8 cellular contexts compared by ENCODE assay signal in the genomic region with DNA sequence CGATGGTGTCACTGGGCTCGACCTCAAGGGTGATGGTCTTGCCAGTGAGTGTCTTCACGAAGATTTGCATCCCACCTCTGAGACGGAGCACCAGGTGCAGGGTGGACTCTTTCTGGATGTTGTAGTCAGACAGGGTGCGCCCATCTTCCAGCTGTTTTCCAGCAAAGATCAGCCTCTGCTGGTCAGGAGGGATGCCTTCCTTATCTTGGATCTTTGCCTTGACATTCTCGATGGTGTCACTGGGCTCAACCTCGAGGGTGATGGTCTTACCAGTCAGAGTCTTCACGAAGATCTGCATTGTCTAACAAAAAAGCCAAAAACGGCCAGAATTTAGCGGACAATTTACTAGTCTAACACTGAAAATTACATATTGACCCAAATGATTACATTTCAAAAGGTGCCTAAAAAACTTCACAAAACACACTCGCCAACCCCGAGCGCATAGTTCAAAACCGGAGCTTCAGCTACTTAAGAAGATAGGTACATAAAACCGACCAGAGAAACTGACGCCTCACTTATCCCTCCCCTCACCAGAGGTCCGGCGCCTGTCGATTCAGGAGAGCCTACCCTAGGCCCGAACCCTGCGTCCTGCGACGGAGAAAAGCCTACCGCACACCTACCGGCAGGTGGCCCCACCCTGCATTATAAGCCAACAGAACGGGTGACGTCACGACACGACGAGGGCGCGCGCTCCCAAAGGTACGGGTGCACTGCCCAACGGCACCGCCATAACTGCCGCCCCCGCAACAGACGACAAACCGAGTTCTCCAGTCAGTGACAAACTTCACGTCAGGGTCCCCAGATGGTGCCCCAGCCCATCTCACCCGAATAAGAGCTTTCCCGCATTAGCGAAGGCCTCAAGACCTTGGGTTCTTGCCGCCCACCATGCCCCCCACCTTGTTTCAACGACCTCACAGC. TPM values are rescaled to one million over a fixed set of nuclear protein-coding genes. Genes with fewer than 3 reads are reported as not detected.
DNase-seq lines count a peak whose midpoint lies in the region; ATAC-seq and TF ChIP-seq lines count a peak whose summit lies in the region.

No MANE protein-coding gene starts in this region.

- H3K36me3 Mint-ChIP-seq in WTC11: peaks cover 38% of the 10 kb centered on the region

- H3K36me3 ChIP-seq in ES-I3 (ENCODE audit: insufficient read depth, low read length): peaks cover 16% of the 10 kb centered on the region

- H3K9me3 Mint-ChIP-seq in WTC11: no peaks in the 10 kb centered on the region

- H3K27ac Mint-ChIP-seq in WTC11: peak overlapping the region; percentile 100

- DNase-seq in WTC11 (ENCODE audit: low spot score): peak; percentile 89
- peak; percentile 84 for DNase-seq in choroid plexus epithelial cell (ENCODE audit: low read depth)
- DNase-seq in lower leg skin (ENCODE audit: low spot score in 2 of 2): peak; percentile 89 to 97
- DNase-seq in stimulated activated CD4-positive, alpha-beta T cell treated with anti-CD3 and anti-CD28 coated beads, TNF-alpha, amount 100 ng/mL, for 4 hours (ENCODE audit: low read depth in 3 of 3): peak; percentile 92 to 93 (median 92)
- no peak for DNase-seq in NCI-H748 (lab: John Stamatoyannopoulos, UW; ENCODE audit: unreplicated experiment)
- DNase-seq in NCI-H345 treated with DMSO at 0.1 percent for 48 hours (lab: John Stamatoyannopoulos, UW; ENCODE audit: unreplicated experiment): no peak

- H3K9ac ChIP-seq in ES-I3 (ENCODE audit: low read depth, low read length): peak overlapping the region; percentile 73

- ATAC-seq in HG02973 (IDR thresholded peaks at IDR 0.05; ENCODE audit: unreplicated experiment) (peak; percentile 14), WTC11 (peak; percentile 18)

- WGBS in lower leg skin, 2 donors: 3 to 6% methylated on average over 45 to 46 of the region's 46 CpGs

- peak overlapping the region; percentile 98 for H3K4me3 ChIP-seq in choroid plexus epithelial cell (ENCODE audit: low read depth, low read length)
- peak overlapping the region; percentile 92 for H3K4me3 ChIP-seq in lower leg skin (ENCODE audit: low read depth, poor library complexity, severe bottlenecking)

- POLR2A ChIA-PET in WTC11 (lab: Charles Lee): interaction anchor here (1.0 to 1.3 kb wide), 5 partner anchors 25 to 868 kb away, joined by 3 to 8 read pairs (median 3); no protein-coding TSS in a partner anchor

- no peaks in the 10 kb centered on the region for H3K27me3 Mint-ChIP-seq in WTC11 (ENCODE audit: low read depth)

- no peaks in the 10 kb centered on the region for H3K9me3 ChIP-seq in ES-I3 (ENCODE audit: control insufficient read depth, insufficient read depth, low read length)

- peak; percentile 34; the same call in 1 of the 2 replicates for TF ChIP-seq CTCF in WTC11 (IDR thresholded peaks at IDR 0.05)
- peak; percentile 67 for TF ChIP-seq CTCF in choroid plexus epithelial cell (conservative IDR thresholded peaks at IDR 0.05; ENCODE audit: low read depth, low read length)
- peak in 1 of 3 donors; percentile 60 for TF ChIP-seq CTCF in lower leg skin (IDR thresholded peaks at IDR 0.05)

- CTCF ChIA-PET in WTC11 (lab: Charles Lee): interaction anchor here (1.0 kb wide), 1 partner anchor 26 kb away, joined by 7 read pairs; no protein-coding TSS in a partner anchor

- intact Hi-C loops in lower leg skin (cut with DNase I; ENCODE audit: low total_unique reads): loop anchor here (5.0 kb wide), 1 partner anchor 234 kb away; no protein-coding TSS in a partner anchor

- peaks cover 20% of the 10 kb centered on the region for H3K4me1 ChIP-seq in ES-I3 (ENCODE audit: insufficient read depth, low read length)

- peaks cover 71% of the 10 kb centered on the region for H3K4me1 Mint-ChIP-seq in WTC11

- H3K4me3 Mint-ChIP-seq in WTC11: peak overlapping the region; percentile 100

- TF ChIP-seq POLR2A in lower leg skin (IDR thresholded peaks at IDR 0.05): no peak

TF ChIP-seq in WTC11, 78 proteins besides CTCF, POLR2A, EP300 and RAD21 (continues in another document):
- TF ChIP-seq SOX15 (CRISPR knock-in tag; IDR thresholded peaks at IDR 0.05) (no peak), ZNF423 (CRISPR knock-in tag; IDR thresholded peaks at IDR 0.05) (no peak), ATF1 (CRISPR knock-in tag; IDR thresholded peaks at IDR 0.05) (no peak), TEAD1 (CRISPR knock-in tag; IDR thresholded peaks at IDR 0.05) (no peak), NFATC4 (CRISPR knock-in tag; IDR thresholded peaks at IDR 0.05) (no peak), FOXP1 (CRISPR knock-in tag; IDR thresholded peaks at IDR 0.05; ENCODE audit: borderline replicate concordance) (no peak), ZNF121 (CRISPR knock-in tag; IDR thresholded peaks at IDR 0.05) (no peak), ZNF396 (CRISPR knock-in tag; IDR thresholded peaks at IDR 0.05; ENCODE audit: borderline replicate concordance) (no peak), NR1H2 (CRISPR knock-in tag; IDR thresholded peaks at IDR 0.05) (no peak), FOXJ3 (CRISPR knock-in tag; IDR thresholded peaks at IDR 0.05; ENCODE audit: borderline replicate concordance) (no peak), IRF2 (CRISPR knock-in tag; IDR thresholded peaks at IDR 0.05; ENCODE audit: borderline replicate concordance, low read depth) (no peak), TEAD4 (CRISPR knock-in tag; IDR thresholded peaks at IDR 0.05) (no peak), ELF4 (CRISPR knock-in tag; IDR thresholded peaks at IDR 0.05; ENCODE audit: low read depth) (no peak; the same call in 1 of the 2 replicates), ZBTB21 (CRISPR knock-in tag; IDR thresholded peaks at IDR 0.05; ENCODE audit: borderline replicate concordance) (peak; percentile 79; the same call in 1 of the 2 replicates), ZBTB43 (CRISPR knock-in tag; IDR thresholded peaks at IDR 0.05) (0 out of 2 replicates have a peak, but pooled peaks have one; percentile 13)
- TF ChIP-seq, protein P1, sequence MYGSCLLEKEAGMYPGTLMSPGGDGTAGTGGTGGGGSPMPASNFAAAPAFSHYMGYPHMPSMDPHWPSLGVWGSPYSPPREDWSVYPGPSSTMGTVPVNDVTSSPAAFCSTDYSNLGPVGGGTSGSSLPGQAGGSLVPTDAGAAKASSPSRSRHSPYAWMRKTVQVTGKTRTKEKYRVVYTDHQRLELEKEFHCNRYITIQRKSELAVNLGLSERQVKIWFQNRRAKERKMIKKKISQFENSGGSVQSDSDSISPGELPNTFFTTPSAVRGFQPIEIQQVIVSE (CRISPR knock-in tag; IDR thresholded peaks at IDR 0.05; ENCODE audit: borderline replicate concordance): no peak
- TF ChIP-seq, protein P2, sequence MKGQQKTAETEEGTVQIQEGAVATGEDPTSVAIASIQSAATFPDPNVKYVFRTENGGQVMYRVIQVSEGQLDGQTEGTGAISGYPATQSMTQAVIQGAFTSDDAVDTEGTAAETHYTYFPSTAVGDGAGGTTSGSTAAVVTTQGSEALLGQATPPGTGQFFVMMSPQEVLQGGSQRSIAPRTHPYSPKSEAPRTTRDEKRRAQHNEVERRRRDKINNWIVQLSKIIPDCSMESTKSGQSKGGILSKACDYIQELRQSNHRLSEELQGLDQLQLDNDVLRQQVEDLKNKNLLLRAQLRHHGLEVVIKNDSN (CRISPR knock-in tag; IDR thresholded peaks at IDR 0.05): no peak
- TF ChIP-seq, protein P3, sequence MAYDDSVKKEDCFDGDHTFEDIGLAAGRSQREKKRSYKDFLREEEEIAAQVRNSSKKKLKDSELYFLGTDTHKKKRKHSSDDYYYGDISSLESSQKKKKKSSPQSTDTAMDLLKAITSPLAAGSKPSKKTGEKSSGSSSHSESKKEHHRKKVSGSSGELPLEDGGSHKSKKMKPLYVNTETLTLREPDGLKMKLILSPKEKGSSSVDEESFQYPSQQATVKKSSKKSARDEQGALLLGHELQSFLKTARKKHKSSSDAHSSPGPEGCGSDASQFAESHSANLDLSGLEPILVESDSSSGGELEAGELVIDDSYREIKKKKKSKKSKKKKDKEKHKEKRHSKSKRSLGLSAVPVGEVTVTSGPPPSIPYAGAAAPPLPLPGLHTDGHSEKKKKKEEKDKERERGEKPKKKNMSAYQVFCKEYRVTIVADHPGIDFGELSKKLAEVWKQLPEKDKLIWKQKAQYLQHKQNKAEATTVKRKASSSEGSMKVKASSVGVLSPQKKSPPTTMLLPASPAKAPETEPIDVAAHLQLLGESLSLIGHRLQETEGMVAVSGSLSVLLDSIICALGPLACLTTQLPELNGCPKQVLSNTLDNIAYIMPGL (CRISPR knock-in tag; IDR thresholded peaks at IDR 0.05): no peak; the same call in 1 of the 2 replicates
- TF ChIP-seq, protein P4, sequence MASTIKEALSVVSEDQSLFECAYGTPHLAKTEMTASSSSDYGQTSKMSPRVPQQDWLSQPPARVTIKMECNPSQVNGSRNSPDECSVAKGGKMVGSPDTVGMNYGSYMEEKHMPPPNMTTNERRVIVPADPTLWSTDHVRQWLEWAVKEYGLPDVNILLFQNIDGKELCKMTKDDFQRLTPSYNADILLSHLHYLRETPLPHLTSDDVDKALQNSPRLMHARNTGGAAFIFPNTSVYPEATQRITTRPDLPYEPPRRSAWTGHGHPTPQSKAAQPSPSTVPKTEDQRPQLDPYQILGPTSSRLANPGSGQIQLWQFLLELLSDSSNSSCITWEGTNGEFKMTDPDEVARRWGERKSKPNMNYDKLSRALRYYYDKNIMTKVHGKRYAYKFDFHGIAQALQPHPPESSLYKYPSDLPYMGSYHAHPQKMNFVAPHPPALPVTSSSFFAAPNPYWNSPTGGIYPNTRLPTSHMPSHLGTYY (CRISPR knock-in tag; IDR thresholded peaks at IDR 0.05): peak; percentile 82; the same call in 1 of the 2 replicates

RNA-seq across cellular contexts. Expression of gene UBC, which starts 0.7 kb away (rescaled TPM):
- total RNA-seq in WTC11 (2021): 530 to 561 TPM (median 544 TPM) in 3 replicates
- 1,000 to 10,000 TPM; 1,350 to 1,636 (median 1,452) TPM for total RNA-seq in lower leg skin

RNA-seq across cellular contexts. Expression of gene SCARB1, which starts 50.1 kb away (rescaled TPM):
- total RNA-seq in WTC11 (2021) (68.3 to 71.0 TPM (median 70.8 TPM) in 3 replicates), lower leg skin (10 to 100 TPM; 18.6 to 41.8 (median 26.7) TPM)

Comparison
In these comparisons a context has a peak if more than half of its experiments do, and no peak if none do; other contexts are left out.
1. DNase-seq: peak in WTC11 (single experiment), choroid plexus epithelial cell (single experiment), lower leg skin (2 of 2) and stimulated activated CD4-positive, alpha-beta T cell treated with anti-CD3 and anti-CD28 coated beads, TNF-alpha, amount 100 ng/mL, for 4 hours (3 of 3); none in NCI-H748 (single experiment) and NCI-H345 treated with DMSO at 0.1 percent for 48 hours (single experiment).